ENCODE assay signal across 13 cellular contexts in the genomic region with DNA sequence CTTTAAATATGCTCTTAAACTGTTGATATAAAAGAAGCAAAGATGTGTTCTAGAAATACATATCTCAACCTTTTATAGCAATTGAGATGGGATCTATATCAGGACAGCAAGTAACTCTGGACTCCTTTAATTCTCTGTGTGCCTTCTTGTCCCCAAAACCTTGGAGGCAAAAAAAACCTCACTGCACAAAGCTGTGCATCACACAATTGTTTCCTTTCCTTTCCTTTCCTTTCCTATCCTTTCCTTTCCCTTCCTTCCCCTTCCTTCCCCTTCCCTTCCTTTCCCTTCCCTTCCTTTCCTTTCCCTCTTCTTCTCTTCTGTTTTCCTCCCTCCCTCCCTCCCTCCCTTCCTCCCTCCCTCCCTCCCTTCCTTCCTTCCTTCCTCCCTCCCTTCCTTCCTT.
"Had no signal": no experiment of that assay in that cellular context is flagged by ENCODE, and none has a peak within 500 bp of the region (broad histone marks: within the 10 kb centered on the region; RNA-seq: fewer than 3 reads in every experiment).

No MANE protein-coding gene starts in this region.

- H3K9me3 ChIP-seq: stomach, suprapubic skin, testis, thoracic aorta, thyroid gland, tibial artery, tibial nerve, transverse colon, upper lobe of left lung, upper lobe of right lung, uterus, vagina had no signal

- H3K36me3 ChIP-seq: stomach, suprapubic skin, thoracic aorta, thyroid gland, tibial artery, tibial nerve, transverse colon, upper lobe of left lung, upper lobe of right lung, uterus, vagina had no signal

- H3K4me3 ChIP-seq: stomach, suprapubic skin, testis, thoracic aorta, thyroid gland, tibial artery, tibial nerve, transverse colon, upper lobe of left lung, upper lobe of right lung, uterus, vagina had no signal

- H3K27ac ChIP-seq: stomach, suprapubic skin, testis, thoracic aorta, thyroid gland, tibial artery, tibial nerve, transverse colon, upper lobe of left lung, upper lobe of right lung, uterus, vagina had no signal

- H3K4me1 ChIP-seq: suprapubic skin, testis, thyroid gland, transverse colon, upper lobe of right lung, uterus, vagina had no signal

- DNase-seq: stimulated activated CD4-positive, alpha-beta T cell treated with anti-CD3 and anti-CD28 coated beads, Interleukin-4, amount 100 ng/mL, for 1 hour; stomach; testis; thyroid gland; transverse colon; upper lobe of right lung had no signal

- H3K27me3 ChIP-seq: stomach, suprapubic skin, testis, thyroid gland, tibial artery, tibial nerve, transverse colon, upper lobe of left lung, uterus, vagina had no signal
